In the genomic region with DNA sequence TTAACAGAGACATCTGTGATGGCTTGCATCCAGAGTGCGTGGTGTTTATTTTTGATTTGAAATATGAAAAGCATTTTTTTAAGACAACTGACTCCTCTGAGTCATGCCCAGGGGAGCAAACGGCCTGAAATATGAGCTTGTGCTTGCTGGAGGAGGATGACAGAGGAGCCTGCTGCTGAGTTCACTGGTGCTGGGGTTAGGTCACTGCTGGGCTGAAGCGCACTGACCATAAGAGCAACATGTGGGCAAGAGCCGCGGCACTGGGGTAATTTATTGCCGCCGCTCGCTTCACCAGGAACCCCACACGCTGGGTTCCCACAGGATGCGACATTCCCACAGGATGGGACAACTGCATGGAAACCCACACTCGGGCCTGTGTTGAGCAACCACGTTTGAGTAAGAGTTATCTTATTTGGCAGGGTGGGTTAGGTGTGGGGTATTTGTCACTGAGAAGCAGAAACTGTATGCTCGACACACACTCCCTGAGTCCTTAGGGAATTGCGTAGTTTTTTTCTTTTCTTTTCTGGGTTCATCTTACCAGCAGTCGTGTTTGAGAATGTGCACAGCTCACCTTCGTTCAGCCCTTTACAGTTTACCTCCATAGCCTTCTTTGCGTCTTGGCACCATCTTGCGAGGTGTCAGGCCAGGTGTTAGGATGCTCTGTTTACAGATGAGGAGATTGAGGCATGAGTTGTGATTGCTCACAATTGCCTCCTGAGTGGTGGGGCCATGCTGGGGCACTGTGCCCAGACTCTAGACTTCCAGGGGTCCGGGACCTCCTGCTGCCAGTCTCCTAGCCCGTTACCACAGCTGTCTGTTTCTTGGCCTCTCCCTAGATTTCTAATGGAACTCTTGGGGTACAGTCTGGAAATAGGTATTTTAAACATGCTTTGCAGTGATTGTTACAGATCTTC, we compare ENCODE assay signal across 8 cellular contexts.
DNase-seq lines count a peak whose midpoint lies in the region; ATAC-seq and TF ChIP-seq lines count a peak whose summit lies in the region.

No MANE protein-coding gene starts in this region.

- peak overlapping the region; percentile 31 for H3K4me3 ChIP-seq in left ventricle myocardium inferior

- DNase-seq in activated CD4-positive, alpha-beta T cell treated with anti-CD3 and anti-CD28 coated beads, Interleukin-2, amount 10 ng/mL, durations not matched to agents 7 days and 5 days = no peak
- no peak for DNase-seq in activated CD4-positive, alpha-beta T cell treated with anti-CD3 and anti-CD28 coated beads, Interleukin-2, amount 50 U/mL, for 1 hour
- no peak for DNase-seq in activated T-helper 1 cell treated with anti-CD3 and anti-CD28 coated beads, Interleukin-12 subunit alpha, Interleukin-12 subunit beta, Interleukin-2, Interleukin-4 antibody, amounts not matched to agents 30 ng/mL and 10 ng/mL and 1 ng/mL, durations not matched to agents 14 hours and 24 hours and 36 hours (ENCODE audit: low spot score)
- peak; percentile 79 for DNase-seq in left ventricle myocardium inferior
- DNase-seq in smooth muscle cell of the brain vasculature (ENCODE audit: low read depth, low spot score) = peak; percentile 97
- no peak for DNase-seq in nucleus accumbens (lab: John Stamatoyannopoulos, UW)

- no peak for TF ChIP-seq CTCF in left ventricle myocardium inferior (IDR thresholded peaks at IDR 0.05; ENCODE audit: borderline replicate concordance)

- peaks cover 82% of the 10 kb centered on the region for H3K4me1 ChIP-seq in left ventricle myocardium inferior

- no peak overlapping the region for H3K4me3 Mint-ChIP-seq in activated CD4-positive, alpha-beta T cell treated with anti-CD3 and anti-CD28 coated beads, Interleukin-2, amount 10 ng/mL, durations not matched to agents 7 days and 5 days
- no peak overlapping the region for H3K4me3 Mint-ChIP-seq in activated T-helper 1 cell treated with anti-CD3 and anti-CD28 coated beads, Interleukin-12 subunit alpha, Interleukin-12 subunit beta, Interleukin-2, Interleukin-4 antibody, amounts not matched to agents 30 ng/mL and 10 ng/mL and 1 ng/mL, durations not matched to agents 14 hours and 24 hours and 36 hours

- no peaks in the 10 kb centered on the region for H3K27me3 Mint-ChIP-seq in activated CD4-positive, alpha-beta T cell treated with anti-CD3 and anti-CD28 coated beads, Interleukin-2, amount 10 ng/mL, durations not matched to agents 7 days and 5 days
- H3K27me3 Mint-ChIP-seq in activated T-helper 1 cell treated with anti-CD3 and anti-CD28 coated beads, Interleukin-12 subunit alpha, Interleukin-12 subunit beta, Interleukin-2, Interleukin-4 antibody, amounts not matched to agents 30 ng/mL and 10 ng/mL and 1 ng/mL, durations not matched to agents 14 hours and 24 hours and 36 hours (ENCODE audit: insufficient read depth) = no peaks in the 10 kb centered on the region

- ATAC-seq in GM19328 (IDR thresholded peaks at IDR 0.05; ENCODE audit: unreplicated experiment) (no peak), GM21447 (IDR thresholded peaks at IDR 0.05; ENCODE audit: unreplicated experiment) (no peak)

- H3K27me3 ChIP-seq in left ventricle myocardium inferior (ENCODE audit: low read depth) = no peaks in the 10 kb centered on the region

- intact Hi-C loops in activated T-helper 1 cell treated with anti-CD3 and anti-CD28 coated beads, Interleukin-12 subunit alpha, Interleukin-12 subunit beta, Interleukin-2, Interleukin-4 antibody, amounts not matched to agents 30 ng/mL and 10 ng/mL and 1 ng/mL, durations not matched to agents 14 hours and 24 hours and 36 hours (cut with micrococcal nuclease) = no loop called here
- intact Hi-C loops in left ventricle myocardium inferior (cut with micrococcal nuclease) = no loop called here

- CTCF ChIA-PET in activated CD4-positive, alpha-beta T cell treated with anti-CD3 and anti-CD28 coated beads, Interleukin-2, amount 10 ng/mL, durations not matched to agents 7 days and 5 days (lab: Charles Lee) = interaction anchor here (0.6 to 3.1 kb wide), 6 partner anchors 8 to 1310 kb away, joined by 3 to 19 read pairs (median 3); no protein-coding TSS in a partner anchor

- H3K36me3 Mint-ChIP-seq in activated CD4-positive, alpha-beta T cell treated with anti-CD3 and anti-CD28 coated beads, Interleukin-2, amount 10 ng/mL, durations not matched to agents 7 days and 5 days (ENCODE audit: low read depth) = peaks cover 51% of the 10 kb centered on the region
- peaks cover 38% of the 10 kb centered on the region for H3K36me3 Mint-ChIP-seq in activated T-helper 1 cell treated with anti-CD3 and anti-CD28 coated beads, Interleukin-12 subunit alpha, Interleukin-12 subunit beta, Interleukin-2, Interleukin-4 antibody, amounts not matched to agents 30 ng/mL and 10 ng/mL and 1 ng/mL, durations not matched to agents 14 hours and 24 hours and 36 hours (ENCODE audit: low read depth)

- POLR2A ChIA-PET in activated CD4-positive, alpha-beta T cell treated with anti-CD3 and anti-CD28 coated beads, Interleukin-2, amount 10 ng/mL, durations not matched to agents 7 days and 5 days (lab: Charles Lee) = no interaction called here

- H3K36me3 ChIP-seq in left ventricle myocardium inferior = no peaks in the 10 kb centered on the region

- H3K27ac ChIP-seq in left ventricle myocardium inferior (replicated peaks) = peak overlapping the region; percentile 96

- peak overlapping the region; percentile 71 for H3K27ac Mint-ChIP-seq in activated CD4-positive, alpha-beta T cell treated with anti-CD3 and anti-CD28 coated beads, Interleukin-2, amount 10 ng/mL, durations not matched to agents 7 days and 5 days
- peak overlapping the region; percentile 81 for H3K27ac Mint-ChIP-seq in activated T-helper 1 cell treated with anti-CD3 and anti-CD28 coated beads, Interleukin-12 subunit alpha, Interleukin-12 subunit beta, Interleukin-2, Interleukin-4 antibody, amounts not matched to agents 30 ng/mL and 10 ng/mL and 1 ng/mL, durations not matched to agents 14 hours and 24 hours and 36 hours

- no peaks in the 10 kb centered on the region for H3K9me3 ChIP-seq in left ventricle myocardium inferior (replicated peaks)

- no peaks in the 10 kb centered on the region for H3K9me3 Mint-ChIP-seq in activated CD4-positive, alpha-beta T cell treated with anti-CD3 and anti-CD28 coated beads, Interleukin-2, amount 10 ng/mL, durations not matched to agents 7 days and 5 days
- no peaks in the 10 kb centered on the region for H3K9me3 Mint-ChIP-seq in activated T-helper 1 cell treated with anti-CD3 and anti-CD28 coated beads, Interleukin-12 subunit alpha, Interleukin-12 subunit beta, Interleukin-2, Interleukin-4 antibody, amounts not matched to agents 30 ng/mL and 10 ng/mL and 1 ng/mL, durations not matched to agents 14 hours and 24 hours and 36 hours

- H3K4me1 Mint-ChIP-seq in activated CD4-positive, alpha-beta T cell treated with anti-CD3 and anti-CD28 coated beads, Interleukin-2, amount 10 ng/mL, durations not matched to agents 7 days and 5 days = peaks cover 87% of the 10 kb centered on the region
- H3K4me1 Mint-ChIP-seq in activated T-helper 1 cell treated with anti-CD3 and anti-CD28 coated beads, Interleukin-12 subunit alpha, Interleukin-12 subunit beta, Interleukin-2, Interleukin-4 antibody, amounts not matched to agents 30 ng/mL and 10 ng/mL and 1 ng/mL, durations not matched to agents 14 hours and 24 hours and 36 hours (ENCODE audit: low read depth) = peaks cover 92% of the 10 kb centered on the region

Comparison
In these comparisons a context has a peak if more than half of its experiments do, and no peak if none do; other contexts are left out.
1. DNase-seq: peak in left ventricle myocardium inferior (single experiment) and smooth muscle cell of the brain vasculature (single experiment); none in activated CD4-positive, alpha-beta T cell treated with anti-CD3 and anti-CD28 coated beads, Interleukin-2, amount 10 ng/mL, durations not matched to agents 7 days and 5 days (single experiment), activated CD4-positive, alpha-beta T cell treated with anti-CD3 and anti-CD28 coated beads, Interleukin-2, amount 50 U/mL, for 1 hour (single experiment), activated T-helper 1 cell treated with anti-CD3 and anti-CD28 coated beads, Interleukin-12 subunit alpha, Interleukin-12 subunit beta, Interleukin-2, Interleukin-4 antibody, amounts not matched to agents 30 ng/mL and 10 ng/mL and 1 ng/mL, durations not matched to agents 14 hours and 24 hours and 36 hours (single experiment) and nucleus accumbens (0 of 56).